Comparison of ENCODE assay signal across 15 cellular contexts in genomic region chr19:41053331-41053730, GRCh38. TPM values are rescaled to one million over a fixed set of nuclear protein-coding genes. Genes with fewer than 3 reads are reported as not detected.
DNase-seq lines count a peak whose midpoint lies in the region; ATAC-seq, FAIRE-seq and TF ChIP-seq lines count a peak whose summit lies in the region.
"Not testable (repeated sequence)": the region's sequence is repeated elsewhere in the genome, so short reads cannot be mapped to it uniquely, and the experiment has no call there.
"Had no signal": no experiment of that assay in that cellular context is flagged by ENCODE, and none has a peak within 500 bp of the region (broad histone marks: within the 10 kb centered on the region; RNA-seq: fewer than 3 reads in every experiment).

No MANE protein-coding gene starts in this region.

- not testable (repeated sequence) for H3K36me3 ChIP-seq in HepG2 (replicated peaks in 1 of 2; ENCODE audit: control insufficient read depth in 1 of 2, insufficient read depth in 2 of 2, low read length in 2 of 2); right lobe of liver

- H3K4me3 ChIP-seq in A549; HepG2 (replicated peaks in 1 of 3; ENCODE audit: insufficient read depth in 1 of 3, low read depth in 2 of 3, low read length in 3 of 3); right lobe of liver: not testable (repeated sequence)

- H3K27ac Mint-ChIP-seq in osteocyte (ENCODE audit: unreplicated experiment): not testable (repeated sequence)

- H3K27ac ChIP-seq in A549; HepG2 (ENCODE audit: extremely low read length, insufficient read depth, low read length); right lobe of liver: not testable (repeated sequence)

- peaks cover 1 to 21% of the 10 kb centered on the region in 2 experiments; a peak in 3 of 5 replicates for H3K27me3 ChIP-seq in HepG2 (ENCODE audit: control insufficient read depth in 1 of 2, insufficient read depth in 2 of 2, low read length in 2 of 2)
- H3K27me3 ChIP-seq in right lobe of liver: not testable (repeated sequence)

- TF ChIP-seq EP300 in A549 (IDR thresholded peaks at IDR 0.05); HepG2 (IDR thresholded peaks at IDR 0.05; ENCODE audit: low read depth in 2 of 2, low read length in 2 of 2); HepG2 (CRISPR knock-in tag; IDR thresholded peaks at IDR 0.05; ENCODE audit: borderline replicate concordance): not testable (repeated sequence)

- not testable (repeated sequence) for H3K36me3 Mint-ChIP-seq in osteocyte (ENCODE audit: unreplicated experiment)

- WGBS in A549 (ENCODE audit: missing lambda C conversion rate): 42% methylated on average over 10 of the region's 10 CpGs
- 10% methylated on average over 7 of the region's 10 CpGs for WGBS in HepG2 (ENCODE audit: low lambda C conversion rate)
- WGBS in right lobe of liver (ENCODE audit: insufficient coverage, low coverage, low lambda C conversion rate, missing lambda C conversion rate): 33% methylated on average over 10 of the region's 10 CpGs

- not testable (repeated sequence) for H3K9me3 ChIP-seq in A549; HepG2 (ENCODE audit: low read length); right lobe of liver

- not testable (repeated sequence) for BruUV-seq in HepG2 (replicated peaks; lab: Mats Ljungman, UMichigan)

- not testable (repeated sequence) for TF ChIP-seq POLR2A in A549 (IDR thresholded peaks at IDR 0.05; ENCODE audit: low read length); HepG2 (IDR thresholded peaks at IDR 0.05; ENCODE audit: insufficient read depth in 1 of 2, low read depth in 2 of 2, low read length in 2 of 2); right lobe of liver (IDR thresholded peaks at IDR 0.05)

- in situ Hi-C loops in HepG2 (cut with HindIII; ENCODE audit: extremely low pct_ligation_motif_present, low pct_unique_long_range_greater_than_20kb): not testable (repeated sequence)

- TF ChIP-seq CTCF in A549 (IDR thresholded peaks at IDR 0.05); HepG2 (CRISPR knock-in tag; IDR thresholded peaks at IDR 0.05); right lobe of liver (IDR thresholded peaks at IDR 0.05); osteocyte (IDR thresholded peaks at IDR 0.05): not testable (repeated sequence)

- POLR2A ChIA-PET in A549 (lab: Yijun Ruan, JAX); HepG2 (lab: Yijun Ruan, JAX): not testable (repeated sequence)

- peak; percentile 43 for FAIRE-seq in A549 (lab: Jason Lieb, UNC)
- not testable (repeated sequence) for FAIRE-seq in HepG2 (lab: Jason Lieb, UNC)

- ATAC-seq in A549, HepG2: not testable (repeated sequence)
- ATAC-seq in left colon (peak; percentile 67), right lobe of liver (peak; percentile 86 to 92 (median 89))

- not testable (repeated sequence) for H3K27me3 Mint-ChIP-seq in osteocyte (ENCODE audit: unreplicated experiment)

- H3K4me3 Mint-ChIP-seq in osteocyte (ENCODE audit: unreplicated experiment): not testable (repeated sequence)

- intact Hi-C loops in left colon (cut with DNase I, micrococcal nuclease); HepG2 (cut with micrococcal nuclease; ENCODE audit: unreplicated experiment); right lobe of liver (cut with DNase I): not testable (repeated sequence)

- TF ChIP-seq RAD21 in A549 (conservative IDR thresholded peaks at IDR 0.05 in 1 of 2, IDR thresholded peaks at IDR 0.05 in 1 of 2); HepG2 (CRISPR knock-in tag; IDR thresholded peaks at IDR 0.05): not testable (repeated sequence)

- not testable (repeated sequence) for DNase-seq in A549 (ENCODE audit: low read depth in 1 of 2, low spot score in 1 of 2); left colon; HepG2 (ENCODE audit: low spot score)
- DNase-seq in right lobe of liver (peak; percentile 23 to 61 (median 48)), osteocyte (ENCODE audit: extremely low spot score, unreplicated experiment) (peak; percentile 36)

- H2AFZ ChIP-seq in HepG2 (ENCODE audit: low read length): not testable (repeated sequence)

- H3K4me1 Mint-ChIP-seq in osteocyte (ENCODE audit: unreplicated experiment): not testable (repeated sequence)

- H3K4me1 ChIP-seq in A549; HepG2 (ENCODE audit: insufficient read depth, low read length); right lobe of liver: not testable (repeated sequence)

- H3K4me2 ChIP-seq in A549; HepG2 (ENCODE audit: low read depth, low read length): not testable (repeated sequence)

- H4K20me1 ChIP-seq in HepG2 (ENCODE audit: insufficient read depth, low read length): not testable (repeated sequence)

- not testable (repeated sequence) for H3K79me2 ChIP-seq in HepG2 (ENCODE audit: insufficient read depth, low read length)

- not testable (repeated sequence) for H3K9me3 Mint-ChIP-seq in osteocyte (ENCODE audit: unreplicated experiment)

- not testable (repeated sequence) for H3K9ac ChIP-seq in HepG2 (ENCODE audit: insufficient read depth, low read depth, low read length)

- CTCF ChIA-PET in A549 (lab: Yijun Ruan, JAX): interaction anchor here (0.7 kb wide), 1 partner anchor 551 kb away, joined by 3 read pairs; no protein-coding TSS in a partner anchor
- CTCF ChIA-PET in HepG2 (lab: Yijun Ruan, JAX; ENCODE audit: low intra/inter-chr PET ratio, low total read pairs): not testable (repeated sequence)

TF ChIP-seq in HepG2, 621 proteins besides CTCF, POLR2A, EP300 and RAD21:
- peak; percentile 33; the same call in 1 of the 2 replicates for TF ChIP-seq RARA (CRISPR knock-in tag; IDR thresholded peaks at IDR 0.05)
- peak in 1 of 2 experiments; percentile 70; a peak in 2 of 4 replicates for TF ChIP-seq ATF4 (CRISPR knock-in tag; IDR thresholded peaks at IDR 0.05)
- TF ChIP-seq NR2C2 (CRISPR knock-in tag; IDR thresholded peaks at IDR 0.05; ENCODE audit: borderline replicate concordance): peak; percentile 46; the same call in 1 of the 2 replicates

RNA-seq across cellular contexts. Expression of gene CYP2A13, which starts 34.9 kb away (rescaled TPM):
- not detected in 2 replicates for polyA plus RNA-seq in A549 (2011; rRNA removed)
- polyA plus RNA-seq in A549 (2012; cell fraction: cytosol; rRNA removed): not detected in 2 replicates
- not detected in 2 replicates for polyA plus RNA-seq in A549 (2012; cell fraction: nucleus; rRNA removed)
- polyA plus RNA-seq in A549 (2017; fragmentation: RNase III; extraction: RNeasy Plus Mini Kit Qiagen cat#74134 plus additional on column Dnase treatment): not detected in 3 replicates
- polyA minus RNA-seq in A549 (2011; rRNA and poly(A)+ RNA removed): not detected in 2 replicates
- total RNA-seq in left colon: not detected
- not detected in 2 replicates for total RNA-seq in HepG2 (2016; rRNA removed; fragmentation: Illumina TruSeq; extraction: Trizol)
- total RNA-seq in HepG2 (2016; cell fraction: cytosol; rRNA removed; fragmentation: Illumina TruSeq; extraction: Trizol; ENCODE audit: low read depth): not detected in 2 replicates
- not detected in 2 replicates for total RNA-seq in HepG2 (2016; cell fraction: insoluble cytoplasmic fraction; rRNA removed; fragmentation: Illumina TruSeq; extraction: Trizol)
- total RNA-seq in HepG2 (2016; cell fraction: membrane; rRNA removed; fragmentation: Illumina TruSeq; extraction: Trizol): not detected in 2 replicates
- not detected in 2 replicates for total RNA-seq in HepG2 (2016; cell fraction: nucleus; rRNA removed; fragmentation: Illumina TruSeq; extraction: Trizol)
- not detected in 2 replicates for polyA plus RNA-seq in HepG2 (2011; rRNA removed)
- not detected in 2 replicates for polyA plus RNA-seq in HepG2 (2011; cell fraction: cytosol; rRNA removed)
- not detected in 2 replicates for polyA plus RNA-seq in HepG2 (2011; cell fraction: nucleus; rRNA removed)
- not detected in 2 replicates for polyA plus RNA-seq in HepG2 (2012)
- polyA plus RNA-seq in HepG2 (2016; cell fraction: cytosol; fragmentation: Illumina TruSeq; extraction: Trizol; ENCODE audit: low read depth): not detected in 2 replicates
- not detected in 2 replicates for polyA plus RNA-seq in HepG2 (2016; cell fraction: insoluble cytoplasmic fraction; fragmentation: Illumina TruSeq; extraction: Trizol; ENCODE audit: low read depth)
- not detected in 2 replicates for polyA plus RNA-seq in HepG2 (2016; cell fraction: membrane; fragmentation: Illumina TruSeq; extraction: Trizol; ENCODE audit: low read depth)
- not detected in 2 replicates for polyA plus RNA-seq in HepG2 (2016; cell fraction: nucleus; fragmentation: Illumina TruSeq; extraction: Trizol; ENCODE audit: insufficient read depth, low read depth)
- not detected in 2 replicates for polyA minus RNA-seq in HepG2 (2011; rRNA and poly(A)+ RNA removed; ENCODE audit: low replicate concordance)
- not detected in 2 replicates for polyA minus RNA-seq in HepG2 (2011; cell fraction: cytosol; rRNA and poly(A)+ RNA removed)
- polyA minus RNA-seq in HepG2 (2011; cell fraction: nucleus; rRNA and poly(A)+ RNA removed): not detected in 2 replicates
- 10 to 100 TPM in 1 of 6 experiments, 1 to 10 TPM in 1, under 1 TPM in 1, not detected in 3; 0.73 to 15.8 (median 2.1) TPM for total RNA-seq in right lobe of liver
- total RNA-seq in osteocyte: not detected in 2 replicates
- total RNA-seq: A172; A673; CD4-positive, alpha-beta memory T cell; CD4-positive, CD25-positive, alpha-beta regulatory T cell; CD8-positive, alpha-beta memory T cell; Daoy; G401; GM12878 had no signal
- polyA plus RNA-seq: AG04450; CD14-positive monocyte; CD4-positive, alpha-beta memory T cell; CD4-positive, CD25-positive, alpha-beta regulatory T cell; CD8-positive, alpha-beta memory T cell; GM12878 had no signal
